In the genomic region with DNA sequence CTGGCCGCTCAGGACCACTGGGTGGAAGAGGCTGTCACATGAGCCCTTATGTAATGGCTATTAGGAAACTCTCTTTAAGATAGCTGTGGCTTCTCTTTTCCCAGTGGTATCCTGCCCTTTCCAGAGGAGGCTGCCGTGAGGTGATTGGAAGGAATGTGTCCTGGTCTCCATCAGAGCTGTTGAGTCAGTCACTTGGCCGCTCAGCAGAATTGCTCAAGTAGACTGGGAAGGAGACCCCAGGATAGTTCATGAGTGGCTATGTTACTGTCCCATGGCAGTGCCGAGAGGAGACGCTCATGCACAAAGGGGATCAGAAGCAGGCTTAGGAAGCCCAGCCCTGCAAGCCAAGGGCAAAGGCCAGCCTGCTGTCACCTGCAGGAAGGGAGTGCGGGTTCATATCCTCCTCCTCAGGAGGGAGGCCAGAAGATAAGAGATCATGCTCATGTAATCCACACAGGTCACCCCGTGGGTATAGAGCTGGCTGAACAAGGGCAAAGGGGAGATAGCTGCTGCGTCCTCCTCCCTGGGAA, we compare ENCODE assay signal across 1 cellular context.
TF ChIP-seq lines count a peak whose summit lies in the region.

No MANE protein-coding gene starts in this region.

TF ChIP-seq in SK-N-SH, 30 proteins besides CTCF, POLR2A, EP300 and RAD21 (continued from another document):
- TF ChIP-seq, protein P1, sequence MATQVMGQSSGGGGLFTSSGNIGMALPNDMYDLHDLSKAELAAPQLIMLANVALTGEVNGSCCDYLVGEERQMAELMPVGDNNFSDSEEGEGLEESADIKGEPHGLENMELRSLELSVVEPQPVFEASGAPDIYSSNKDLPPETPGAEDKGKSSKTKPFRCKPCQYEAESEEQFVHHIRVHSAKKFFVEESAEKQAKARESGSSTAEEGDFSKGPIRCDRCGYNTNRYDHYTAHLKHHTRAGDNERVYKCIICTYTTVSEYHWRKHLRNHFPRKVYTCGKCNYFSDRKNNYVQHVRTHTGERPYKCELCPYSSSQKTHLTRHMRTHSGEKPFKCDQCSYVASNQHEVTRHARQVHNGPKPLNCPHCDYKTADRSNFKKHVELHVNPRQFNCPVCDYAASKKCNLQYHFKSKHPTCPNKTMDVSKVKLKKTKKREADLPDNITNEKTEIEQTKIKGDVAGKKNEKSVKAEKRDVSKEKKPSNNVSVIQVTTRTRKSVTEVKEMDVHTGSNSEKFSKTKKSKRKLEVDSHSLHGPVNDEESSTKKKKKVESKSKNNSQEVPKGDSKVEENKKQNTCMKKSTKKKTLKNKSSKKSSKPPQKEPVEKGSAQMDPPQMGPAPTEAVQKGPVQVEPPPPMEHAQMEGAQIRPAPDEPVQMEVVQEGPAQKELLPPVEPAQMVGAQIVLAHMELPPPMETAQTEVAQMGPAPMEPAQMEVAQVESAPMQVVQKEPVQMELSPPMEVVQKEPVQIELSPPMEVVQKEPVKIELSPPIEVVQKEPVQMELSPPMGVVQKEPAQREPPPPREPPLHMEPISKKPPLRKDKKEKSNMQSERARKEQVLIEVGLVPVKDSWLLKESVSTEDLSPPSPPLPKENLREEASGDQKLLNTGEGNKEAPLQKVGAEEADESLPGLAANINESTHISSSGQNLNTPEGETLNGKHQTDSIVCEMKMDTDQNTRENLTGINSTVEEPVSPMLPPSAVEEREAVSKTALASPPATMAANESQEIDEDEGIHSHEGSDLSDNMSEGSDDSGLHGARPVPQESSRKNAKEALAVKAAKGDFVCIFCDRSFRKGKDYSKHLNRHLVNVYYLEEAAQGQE (IDR thresholded peaks at IDR 0.05; ENCODE audit: low read depth, low read length): no peak
- peak; percentile 42; the same call in 1 of the 2 replicates for TF ChIP-seq RXRA (IDR thresholded peaks at IDR 0.05; ENCODE audit: borderline replicate concordance, low read depth)
- TF ChIP-seq TEAD4 (IDR thresholded peaks at IDR 0.05; ENCODE audit: borderline replicate concordance, insufficient read depth): 0 out of 2 replicates have a peak, but pooled peaks have one; percentile 9
